In the genomic region with DNA sequence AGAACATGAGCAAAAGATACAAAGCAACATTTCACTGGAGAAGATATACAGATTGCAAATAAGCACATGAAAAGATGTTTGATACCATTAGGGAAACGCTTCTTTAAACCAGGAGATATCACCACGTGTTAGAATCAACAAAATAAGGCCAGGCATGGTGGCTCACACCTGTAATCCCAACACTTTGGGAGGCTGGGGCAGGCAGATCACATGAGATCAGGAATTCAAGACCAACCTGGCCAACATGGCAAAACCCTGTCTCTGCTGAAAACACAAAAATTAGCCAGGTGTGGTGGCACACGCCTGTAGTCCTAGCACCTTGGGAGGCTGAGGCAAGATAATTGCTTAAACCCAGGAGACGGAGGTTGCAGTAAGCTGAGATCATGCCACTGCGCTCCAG, we compare ENCODE assay signal across 20 cellular contexts. TPM values are rescaled to one million over a fixed set of nuclear protein-coding genes. Genes with fewer than 3 reads are reported as not detected.
"Had no signal": no experiment of that assay in that cellular context is flagged by ENCODE, and none has a peak within 500 bp of the region (broad histone marks: within the 10 kb centered on the region; RNA-seq: fewer than 3 reads in every experiment).

No MANE protein-coding gene starts in this region.

- H2AFZ ChIP-seq: neural progenitor cell had no signal

- FAIRE-seq: endothelial cell of umbilical vein had no signal

- H3K27ac ChIP-seq: colonic mucosa, neural progenitor cell, ovary, tibial nerve, upper lobe of right lung had no signal

- H3K4me3 Mint-ChIP-seq: endodermal cell; naive thymus-derived CD8-positive, alpha-beta T cell; neural progenitor cell; stimulated activated memory B cell treated with anti-CD40 and anti-IgM and Interleukin-4, amounts not matched to agents 10 μg/mL and 1 μg/mL and 100 μg/mL, for 72 hours; stimulated activated naive CD8-positive, alpha-beta T cell treated with anti-CD3 and anti-CD28 coated beads, Interleukin-15, Interleukin-2, amounts not matched to agents 100 ng/mL and 50 ng/mL, for 24 hours had no signal

- DNase-seq: colonic mucosa; dermis blood vessel endothelial cell; effector CD4-positive, alpha-beta T cell; endodermal cell; foreskin melanocyte; hippocampal formation; mammary epithelial cell; mucosa of descending colon; naive thymus-derived CD8-positive, alpha-beta T cell; nucleus accumbens; ovary; right cardiac atrium; stimulated activated CD4-positive, alpha-beta T cell treated with anti-CD3 and anti-CD28 coated beads, Interleukin-2, amount 100 ng/mL, for 48 hours; upper lobe of right lung had no signal

- H3K27ac Mint-ChIP-seq: endodermal cell; neural progenitor cell; stimulated activated memory B cell treated with anti-CD40 and anti-IgM and Interleukin-4, amounts not matched to agents 10 μg/mL and 1 μg/mL and 100 μg/mL, for 72 hours had no signal

- H3K4me2 ChIP-seq: neural progenitor cell, smooth muscle cell had no signal

- H3K9ac ChIP-seq: neural progenitor cell had no signal

- H3K4me1 ChIP-seq: colonic mucosa, upper lobe of right lung had no signal

- H3K9me3 Mint-ChIP-seq: naive thymus-derived CD8-positive, alpha-beta T cell; stimulated activated memory B cell treated with anti-CD40 and anti-IgM and Interleukin-4, amounts not matched to agents 10 μg/mL and 1 μg/mL and 100 μg/mL, for 72 hours; stimulated activated naive CD8-positive, alpha-beta T cell treated with anti-CD3 and anti-CD28 coated beads, Interleukin-15, Interleukin-2, amounts not matched to agents 100 ng/mL and 50 ng/mL, for 24 hours had no signal

- H3K27me3 ChIP-seq: colonic mucosa, neural progenitor cell, ovary, tibial nerve, upper lobe of right lung had no signal

- H3K9me3 ChIP-seq: colonic mucosa, mucosa of descending colon, ovary, tibial nerve, upper lobe of right lung had no signal

- ATAC-seq: mucosa of descending colon; naive thymus-derived CD8-positive, alpha-beta T cell; upper lobe of right lung had no signal

- H3K36me3 ChIP-seq: neural progenitor cell, ovary had no signal

- H3K4me3 ChIP-seq: colonic mucosa, mucosa of descending colon, neural progenitor cell, ovary, smooth muscle cell, tibial nerve, upper lobe of right lung had no signal

RNA-seq across cellular contexts. Expression of a gene that starts 20.5 kb away (rescaled TPM):
- polyA plus RNA-seq: endothelial cell of umbilical vein had no signal
